8 cellular contexts compared by ENCODE assay signal in genomic region chr21:36989699-36990507, GRCh38. TPM values are rescaled to one million over a fixed set of nuclear protein-coding genes. Genes with fewer than 3 reads are reported as not detected.
DNase-seq lines count a peak whose midpoint lies in the region; ATAC-seq and FAIRE-seq lines count a peak whose summit lies in the region.

No MANE protein-coding gene starts in this region.

- peak overlapping the region; percentile 93 for H3K27ac Mint-ChIP-seq in T-helper 1 cell treated with Interleukin-12 subunit alpha and Interleukin-12 subunit beta and Interleukin-4 antibody, amounts not matched to agents 30 μg/mL and 1 μg/mL, for 36 hours

- FAIRE-seq in urothelium cell line (lab: Jason Lieb, UNC), result no peak

- H3K36me3 Mint-ChIP-seq in T-helper 1 cell treated with Interleukin-12 subunit alpha and Interleukin-12 subunit beta and Interleukin-4 antibody, amounts not matched to agents 30 μg/mL and 1 μg/mL, for 36 hours (ENCODE audit: low read depth), result no peaks in the 10 kb centered on the region

- ATAC-seq in GM18499 (IDR thresholded peaks at IDR 0.05; ENCODE audit: insufficient read depth, unreplicated experiment) (peak; percentile 63), HG02885 (IDR thresholded peaks at IDR 0.05; ENCODE audit: poor library complexity, unreplicated experiment) (peak; percentile 94), left ventricle myocardium superior (peak; percentile 98)

- peak overlapping the region; percentile 91 for H3K4me3 Mint-ChIP-seq in T-helper 1 cell treated with Interleukin-12 subunit alpha and Interleukin-12 subunit beta and Interleukin-4 antibody, amounts not matched to agents 30 μg/mL and 1 μg/mL, for 36 hours

- H3K4me1 Mint-ChIP-seq in T-helper 1 cell treated with Interleukin-12 subunit alpha and Interleukin-12 subunit beta and Interleukin-4 antibody, amounts not matched to agents 30 μg/mL and 1 μg/mL, for 36 hours (ENCODE audit: low read depth), result peaks cover 38% of the 10 kb centered on the region

- intact Hi-C loops in left ventricle myocardium superior (cut with micrococcal nuclease), result no loop called here

- DNase-seq in NCI-H146 treated with DMSO at 0.1 percent for 48 hours (lab: John Stamatoyannopoulos, UW; ENCODE audit: unreplicated experiment) (peak; percentile 81), amygdala (lab: John Stamatoyannopoulos, UW) (peak in 55 of 56 donors; percentile 32 to 99 (median 87)), left ventricle myocardium superior (peak; percentile 98), pulmonary artery endothelial cell (ENCODE audit: low read depth, low spot score) (peak; percentile 65), urothelium cell line (ENCODE audit: low spot score) (peak; percentile 86)

- no peaks in the 10 kb centered on the region for H3K9me3 Mint-ChIP-seq in T-helper 1 cell treated with Interleukin-12 subunit alpha and Interleukin-12 subunit beta and Interleukin-4 antibody, amounts not matched to agents 30 μg/mL and 1 μg/mL, for 36 hours

- peaks cover under 1% of the 10 kb centered on the region for H3K27me3 Mint-ChIP-seq in T-helper 1 cell treated with Interleukin-12 subunit alpha and Interleukin-12 subunit beta and Interleukin-4 antibody, amounts not matched to agents 30 μg/mL and 1 μg/mL, for 36 hours (ENCODE audit: low read depth)

RNA-seq across cellular contexts. Expression of gene RIPPLY3, which starts 16.6 kb away (rescaled TPM):
- not detected for total RNA-seq in left ventricle myocardium superior
- not detected in 2 replicates for total RNA-seq in pulmonary artery endothelial cell

RNA-seq across cellular contexts. Expression of gene HLCS, which starts 23.4 kb away (rescaled TPM):
- total RNA-seq in left ventricle myocardium superior (6.2 TPM), pulmonary artery endothelial cell (12.9 and 15.6 TPM in 2 replicates)

Comparison
In these comparisons a context has a peak if more than half of its experiments do, and no peak if none do; other contexts are left out.
1. Peak in every context shown above with its lines: DNase-seq and ATAC-seq.